Comparison of ENCODE assay signal across 1 cellular context in the genomic region with DNA sequence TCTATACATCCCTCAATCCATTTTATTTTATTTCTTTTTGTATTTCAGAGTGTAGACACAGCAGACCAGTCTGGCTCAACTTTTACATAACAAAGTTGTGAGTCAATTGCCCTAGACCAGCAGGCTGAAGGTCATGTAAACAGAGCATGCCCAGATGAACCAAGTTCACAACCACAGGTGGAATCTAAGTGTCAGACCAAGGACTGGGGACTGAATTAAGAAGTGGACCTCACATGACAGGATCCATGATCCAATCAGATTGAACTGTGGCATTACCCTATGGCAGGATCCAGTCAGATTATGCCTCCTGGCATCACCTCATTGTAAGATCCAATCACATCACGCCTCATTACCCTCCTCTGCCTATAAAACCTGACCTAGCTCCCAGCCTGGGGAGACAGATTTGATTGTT.
A peak's percentile ranks its signal among the peaks of the same experiment; 100 is the strongest.
TF ChIP-seq lines count a peak whose summit lies in the region.

No MANE protein-coding gene starts in this region.

TF ChIP-seq in HepG2, 621 proteins besides CTCF, POLR2A, EP300 and RAD21 (continued from another document and continues in another):
- TF ChIP-seq HNF4A (CRISPR knock-in tag; IDR thresholded peaks at IDR 0.05) (peak; percentile 50; the same call in 1 of the 2 replicates), FOXA1 (IDR thresholded peaks at IDR 0.05) (no peak), FOXA1 (CRISPR knock-in tag; IDR thresholded peaks at IDR 0.05) (peak; percentile 49; the same call in 1 of the 2 replicates), ZNF431 (CRISPR knock-in tag; IDR thresholded peaks at IDR 0.05; ENCODE audit: borderline replicate concordance, low read depth) (no peak), THRA (CRISPR knock-in tag; IDR thresholded peaks at IDR 0.05; ENCODE audit: borderline replicate concordance) (0 out of 2 replicates have a peak, but pooled peaks have one; percentile 31), PPARG (CRISPR knock-in tag; conservative IDR thresholded peaks at IDR 0.05) (peak; percentile 84), RXRA (CRISPR knock-in tag; IDR thresholded peaks at IDR 0.05) (peak; percentile 45; the same call in 1 of the 2 replicates), NFYC (CRISPR knock-in tag; IDR thresholded peaks at IDR 0.05) (peak; percentile 50; the same call in 1 of the 2 replicates), ZFP82 (CRISPR knock-in tag; IDR thresholded peaks at IDR 0.05; ENCODE audit: borderline replicate concordance) (no peak), POGZ (CRISPR knock-in tag; IDR thresholded peaks at IDR 0.05) (peak; percentile 57; the same call in 1 of the 2 replicates), CEBPG (CRISPR knock-in tag; IDR thresholded peaks at IDR 0.05) (peak; percentile 46; the same call in 1 of the 2 replicates), KAT8 (CRISPR knock-in tag; IDR thresholded peaks at IDR 0.05) (peak; percentile 44; the same call in 1 of the 2 replicates), NR2F6 (IDR thresholded peaks at IDR 0.05) (peak; percentile 44; the same call in 1 of the 2 replicates), NR2F6 (CRISPR knock-in tag; IDR thresholded peaks at IDR 0.05) (peak; percentile 54; the same call in 1 of the 2 replicates), ZNF234 (CRISPR knock-in tag; conservative IDR thresholded peaks at IDR 0.05) (no peak), ZNF614 (CRISPR knock-in tag; IDR thresholded peaks at IDR 0.05; ENCODE audit: borderline replicate concordance) (0 out of 2 replicates have a peak, but pooled peaks have one; percentile 32), SKI (IDR thresholded peaks at IDR 0.05; ENCODE audit: partially characterized antibody) (peak; percentile 72), CEBPB (IDR thresholded peaks at IDR 0.05; ENCODE audit: borderline replicate concordance, low read depth, low read length) (no peak), SOX6 (IDR thresholded peaks at IDR 0.05) (no peak), SOX6 (CRISPR knock-in tag; IDR thresholded peaks at IDR 0.05) (peak; percentile 25; the same call in 1 of the 2 replicates), RARA (CRISPR knock-in tag; IDR thresholded peaks at IDR 0.05) (peak; percentile 84), TEAD3 (CRISPR knock-in tag; optimal IDR thresholded peaks at IDR 0.05; ENCODE audit: borderline replicate concordance) (peak; percentile 75), ZNF720 (CRISPR knock-in tag; IDR thresholded peaks at IDR 0.05) (no peak), PTBP1 (IDR thresholded peaks at IDR 0.05; ENCODE audit: low read depth, low read length, poor library complexity, severe bottlenecking) (no peak), RXRB (CRISPR knock-in tag; IDR thresholded peaks at IDR 0.05; ENCODE audit: borderline replicate concordance) (peak; percentile 84), ZNF644 (CRISPR knock-in tag; IDR thresholded peaks at IDR 0.05; ENCODE audit: low read depth) (0 out of 2 replicates have a peak, but pooled peaks have one; percentile 18), SKIL (CRISPR knock-in tag; IDR thresholded peaks at IDR 0.05; ENCODE audit: borderline replicate concordance) (0 out of 2 replicates have a peak, but pooled peaks have one; percentile 34), FOXA3 (CRISPR knock-in tag; IDR thresholded peaks at IDR 0.05) (peak; percentile 80)
- TF ChIP-seq, protein P1, sequence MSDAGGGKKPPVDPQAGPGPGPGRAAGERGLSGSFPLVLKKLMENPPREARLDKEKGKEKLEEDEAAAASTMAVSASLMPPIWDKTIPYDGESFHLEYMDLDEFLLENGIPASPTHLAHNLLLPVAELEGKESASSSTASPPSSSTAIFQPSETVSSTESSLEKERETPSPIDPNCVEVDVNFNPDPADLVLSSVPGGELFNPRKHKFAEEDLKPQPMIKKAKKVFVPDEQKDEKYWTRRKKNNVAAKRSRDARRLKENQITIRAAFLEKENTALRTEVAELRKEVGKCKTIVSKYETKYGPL (CRISPR knock-in tag; IDR thresholded peaks at IDR 0.05), result peak; percentile 58; the same call in 1 of the 2 replicates
- TF ChIP-seq, protein P2, sequence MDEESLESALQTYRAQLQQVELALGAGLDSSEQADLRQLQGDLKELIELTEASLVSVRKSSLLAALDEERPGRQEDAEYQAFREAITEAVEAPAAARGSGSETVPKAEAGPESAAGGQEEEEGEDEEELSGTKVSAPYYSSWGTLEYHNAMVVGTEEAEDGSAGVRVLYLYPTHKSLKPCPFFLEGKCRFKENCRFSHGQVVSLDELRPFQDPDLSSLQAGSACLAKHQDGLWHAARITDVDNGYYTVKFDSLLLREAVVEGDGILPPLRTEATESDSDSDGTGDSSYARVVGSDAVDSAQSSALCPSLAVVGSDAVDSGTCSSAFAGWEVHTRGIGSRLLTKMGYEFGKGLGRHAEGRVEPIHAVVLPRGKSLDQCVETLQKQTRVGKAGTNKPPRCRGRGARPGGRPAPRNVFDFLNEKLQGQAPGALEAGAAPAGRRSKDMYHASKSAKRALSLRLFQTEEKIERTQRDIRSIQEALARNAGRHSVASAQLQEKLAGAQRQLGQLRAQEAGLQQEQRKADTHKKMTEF (CRISPR knock-in tag; IDR thresholded peaks at IDR 0.05), result peak; percentile 44; the same call in 1 of the 2 replicates
- TF ChIP-seq, protein P3, sequence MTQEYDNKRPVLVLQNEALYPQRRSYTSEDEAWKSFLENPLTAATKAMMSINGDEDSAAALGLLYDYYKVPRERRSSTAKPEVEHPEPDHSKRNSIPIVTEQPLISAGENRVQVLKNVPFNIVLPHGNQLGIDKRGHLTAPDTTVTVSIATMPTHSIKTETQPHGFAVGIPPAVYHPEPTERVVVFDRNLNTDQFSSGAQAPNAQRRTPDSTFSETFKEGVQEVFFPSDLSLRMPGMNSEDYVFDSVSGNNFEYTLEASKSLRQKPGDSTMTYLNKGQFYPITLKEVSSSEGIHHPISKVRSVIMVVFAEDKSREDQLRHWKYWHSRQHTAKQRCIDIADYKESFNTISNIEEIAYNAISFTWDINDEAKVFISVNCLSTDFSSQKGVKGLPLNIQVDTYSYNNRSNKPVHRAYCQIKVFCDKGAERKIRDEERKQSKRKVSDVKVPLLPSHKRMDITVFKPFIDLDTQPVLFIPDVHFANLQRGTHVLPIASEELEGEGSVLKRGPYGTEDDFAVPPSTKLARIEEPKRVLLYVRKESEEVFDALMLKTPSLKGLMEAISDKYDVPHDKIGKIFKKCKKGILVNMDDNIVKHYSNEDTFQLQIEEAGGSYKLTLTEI (CRISPR knock-in tag; conservative IDR thresholded peaks at IDR 0.05), result no peak
- TF ChIP-seq, protein P4, sequence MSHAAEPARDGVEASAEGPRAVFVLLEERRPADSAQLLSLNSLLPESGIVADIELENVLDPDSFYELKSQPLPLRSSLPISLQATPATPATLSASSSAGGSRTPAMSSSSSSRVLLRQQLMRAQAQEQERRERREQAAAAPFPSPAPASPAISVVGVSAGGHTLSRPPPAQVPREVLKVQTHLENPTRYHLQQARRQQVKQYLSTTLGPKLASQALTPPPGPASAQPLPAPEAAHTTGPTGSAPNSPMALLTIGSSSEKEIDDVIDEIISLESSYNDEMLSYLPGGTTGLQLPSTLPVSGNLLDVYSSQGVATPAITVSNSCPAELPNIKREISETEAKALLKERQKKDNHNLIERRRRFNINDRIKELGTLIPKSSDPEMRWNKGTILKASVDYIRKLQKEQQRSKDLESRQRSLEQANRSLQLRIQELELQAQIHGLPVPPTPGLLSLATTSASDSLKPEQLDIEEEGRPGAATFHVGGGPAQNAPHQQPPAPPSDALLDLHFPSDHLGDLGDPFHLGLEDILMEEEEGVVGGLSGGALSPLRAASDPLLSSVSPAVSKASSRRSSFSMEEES (CRISPR knock-in tag; IDR thresholded peaks at IDR 0.05), result peak; percentile 26; the same call in 1 of the 2 replicates
- TF ChIP-seq, protein P5, sequence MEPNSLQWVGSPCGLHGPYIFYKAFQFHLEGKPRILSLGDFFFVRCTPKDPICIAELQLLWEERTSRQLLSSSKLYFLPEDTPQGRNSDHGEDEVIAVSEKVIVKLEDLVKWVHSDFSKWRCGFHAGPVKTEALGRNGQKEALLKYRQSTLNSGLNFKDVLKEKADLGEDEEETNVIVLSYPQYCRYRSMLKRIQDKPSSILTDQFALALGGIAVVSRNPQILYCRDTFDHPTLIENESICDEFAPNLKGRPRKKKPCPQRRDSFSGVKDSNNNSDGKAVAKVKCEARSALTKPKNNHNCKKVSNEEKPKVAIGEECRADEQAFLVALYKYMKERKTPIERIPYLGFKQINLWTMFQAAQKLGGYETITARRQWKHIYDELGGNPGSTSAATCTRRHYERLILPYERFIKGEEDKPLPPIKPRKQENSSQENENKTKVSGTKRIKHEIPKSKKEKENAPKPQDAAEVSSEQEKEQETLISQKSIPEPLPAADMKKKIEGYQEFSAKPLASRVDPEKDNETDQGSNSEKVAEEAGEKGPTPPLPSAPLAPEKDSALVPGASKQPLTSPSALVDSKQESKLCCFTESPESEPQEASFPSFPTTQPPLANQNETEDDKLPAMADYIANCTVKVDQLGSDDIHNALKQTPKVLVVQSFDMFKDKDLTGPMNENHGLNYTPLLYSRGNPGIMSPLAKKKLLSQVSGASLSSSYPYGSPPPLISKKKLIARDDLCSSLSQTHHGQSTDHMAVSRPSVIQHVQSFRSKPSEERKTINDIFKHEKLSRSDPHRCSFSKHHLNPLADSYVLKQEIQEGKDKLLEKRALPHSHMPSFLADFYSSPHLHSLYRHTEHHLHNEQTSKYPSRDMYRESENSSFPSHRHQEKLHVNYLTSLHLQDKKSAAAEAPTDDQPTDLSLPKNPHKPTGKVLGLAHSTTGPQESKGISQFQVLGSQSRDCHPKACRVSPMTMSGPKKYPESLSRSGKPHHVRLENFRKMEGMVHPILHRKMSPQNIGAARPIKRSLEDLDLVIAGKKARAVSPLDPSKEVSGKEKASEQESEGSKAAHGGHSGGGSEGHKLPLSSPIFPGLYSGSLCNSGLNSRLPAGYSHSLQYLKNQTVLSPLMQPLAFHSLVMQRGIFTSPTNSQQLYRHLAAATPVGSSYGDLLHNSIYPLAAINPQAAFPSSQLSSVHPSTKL (CRISPR knock-in tag; IDR thresholded peaks at IDR 0.05), result peak; percentile 76
- TF ChIP-seq, protein P6, sequence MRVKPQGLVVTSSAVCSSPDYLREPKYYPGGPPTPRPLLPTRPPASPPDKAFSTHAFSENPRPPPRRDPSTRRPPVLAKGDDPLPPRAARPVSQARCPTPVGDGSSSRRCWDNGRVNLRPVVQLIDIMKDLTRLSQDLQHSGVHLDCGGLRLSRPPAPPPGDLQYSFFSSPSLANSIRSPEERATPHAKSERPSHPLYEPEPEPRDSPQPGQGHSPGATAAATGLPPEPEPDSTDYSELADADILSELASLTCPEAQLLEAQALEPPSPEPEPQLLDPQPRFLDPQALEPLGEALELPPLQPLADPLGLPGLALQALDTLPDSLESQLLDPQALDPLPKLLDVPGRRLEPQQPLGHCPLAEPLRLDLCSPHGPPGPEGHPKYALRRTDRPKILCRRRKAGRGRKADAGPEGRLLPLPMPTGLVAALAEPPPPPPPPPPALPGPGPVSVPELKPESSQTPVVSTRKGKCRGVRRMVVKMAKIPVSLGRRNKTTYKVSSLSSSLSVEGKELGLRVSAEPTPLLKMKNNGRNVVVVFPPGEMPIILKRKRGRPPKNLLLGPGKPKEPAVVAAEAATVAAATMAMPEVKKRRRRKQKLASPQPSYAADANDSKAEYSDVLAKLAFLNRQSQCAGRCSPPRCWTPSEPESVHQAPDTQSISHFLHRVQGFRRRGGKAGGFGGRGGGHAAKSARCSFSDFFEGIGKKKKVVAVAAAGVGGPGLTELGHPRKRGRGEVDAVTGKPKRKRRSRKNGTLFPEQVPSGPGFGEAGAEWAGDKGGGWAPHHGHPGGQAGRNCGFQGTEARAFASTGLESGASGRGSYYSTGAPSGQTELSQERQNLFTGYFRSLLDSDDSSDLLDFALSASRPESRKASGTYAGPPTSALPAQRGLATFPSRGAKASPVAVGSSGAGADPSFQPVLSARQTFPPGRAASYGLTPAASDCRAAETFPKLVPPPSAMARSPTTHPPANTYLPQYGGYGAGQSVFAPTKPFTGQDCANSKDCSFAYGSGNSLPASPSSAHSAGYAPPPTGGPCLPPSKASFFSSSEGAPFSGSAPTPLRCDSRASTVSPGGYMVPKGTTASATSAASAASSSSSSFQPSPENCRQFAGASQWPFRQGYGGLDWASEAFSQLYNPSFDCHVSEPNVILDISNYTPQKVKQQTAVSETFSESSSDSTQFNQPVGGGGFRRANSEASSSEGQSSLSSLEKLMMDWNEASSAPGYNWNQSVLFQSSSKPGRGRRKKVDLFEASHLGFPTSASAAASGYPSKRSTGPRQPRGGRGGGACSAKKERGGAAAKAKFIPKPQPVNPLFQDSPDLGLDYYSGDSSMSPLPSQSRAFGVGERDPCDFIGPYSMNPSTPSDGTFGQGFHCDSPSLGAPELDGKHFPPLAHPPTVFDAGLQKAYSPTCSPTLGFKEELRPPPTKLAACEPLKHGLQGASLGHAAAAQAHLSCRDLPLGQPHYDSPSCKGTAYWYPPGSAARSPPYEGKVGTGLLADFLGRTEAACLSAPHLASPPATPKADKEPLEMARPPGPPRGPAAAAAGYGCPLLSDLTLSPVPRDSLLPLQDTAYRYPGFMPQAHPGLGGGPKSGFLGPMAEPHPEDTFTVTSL (CRISPR knock-in tag; IDR thresholded peaks at IDR 0.05; ENCODE audit: borderline replicate concordance), result peak; percentile 83; the same call in 1 of the 2 replicates
